Comparison of ENCODE assay signal across 1 cellular context in genomic region chr5:111173476-111173875, GRCh38.
TF ChIP-seq lines count a peak whose summit lies in the region.

No MANE protein-coding gene starts in this region.

TF ChIP-seq in GM23338, 12 proteins besides CTCF, POLR2A, EP300 and RAD21:
- TF ChIP-seq NANOG (IDR thresholded peaks at IDR 0.05; ENCODE audit: borderline replicate concordance) = no peak
- TF ChIP-seq STAT1 (IDR thresholded peaks at IDR 0.05; ENCODE audit: unreplicated experiment) = no peak
- TF ChIP-seq EZH2 (IDR thresholded peaks at IDR 0.05; ENCODE audit: low read depth, unreplicated experiment) = no peak
- TF ChIP-seq REST (IDR thresholded peaks at IDR 0.05; ENCODE audit: unreplicated experiment) = no peak
- TF ChIP-seq EZH2phosphoT487 (IDR thresholded peaks at IDR 0.05; ENCODE audit: unreplicated experiment) = no peak
- no peak for TF ChIP-seq ZNF114 (CRISPR knock-in tag; IDR thresholded peaks at IDR 0.05)
- no peak for TF ChIP-seq ZNF462 (CRISPR knock-in tag; IDR thresholded peaks at IDR 0.05)
- TF ChIP-seq CREB1 (CRISPR knock-in tag; IDR thresholded peaks at IDR 0.05; ENCODE audit: low read depth) = no peak
- no peak for TF ChIP-seq ZNF331 (CRISPR knock-in tag; IDR thresholded peaks at IDR 0.05; ENCODE audit: low read depth)
- no peak for TF ChIP-seq JUNB (IDR thresholded peaks at IDR 0.05; ENCODE audit: unreplicated experiment)
- no peak for TF ChIP-seq ETS1 (IDR thresholded peaks at IDR 0.05)
- no peak for TF ChIP-seq POLR2AphosphoS5 (IDR thresholded peaks at IDR 0.05; ENCODE audit: low read depth)
